16 cellular contexts compared by ENCODE assay signal in the genomic region with DNA sequence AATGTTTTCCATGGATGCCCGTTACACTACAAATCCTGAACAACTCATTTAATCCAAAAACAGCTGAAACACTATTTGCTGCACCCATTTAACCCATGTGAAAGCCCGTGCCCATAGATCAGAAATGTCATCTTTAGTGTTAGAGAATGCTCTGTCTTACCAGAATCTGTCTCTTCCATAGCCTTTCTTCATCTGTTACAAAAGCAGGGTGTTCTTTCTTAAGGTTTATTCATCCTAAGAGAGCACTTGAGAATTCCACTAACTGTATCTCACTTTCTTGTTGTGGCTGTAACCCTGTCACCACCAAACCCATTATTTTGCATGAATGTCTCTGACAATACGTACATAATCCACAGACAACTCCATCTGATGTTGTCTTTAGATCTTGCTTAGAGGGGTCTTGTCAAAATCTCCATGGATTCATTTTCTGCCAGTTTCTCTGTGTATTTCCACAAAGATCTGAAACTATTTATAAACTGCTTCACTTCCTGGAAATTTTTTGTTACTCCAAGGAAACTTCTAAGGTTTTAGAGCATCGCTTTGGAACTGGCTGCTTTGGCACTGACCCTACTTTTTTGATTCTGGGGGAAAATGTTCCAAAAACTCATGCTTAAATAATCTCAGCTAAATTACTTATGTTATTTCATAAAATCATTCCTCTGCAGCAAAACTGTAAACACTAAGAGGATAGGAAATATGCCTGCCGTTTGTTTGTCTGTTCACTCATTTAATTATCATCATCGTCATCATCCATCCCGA.
DNase-seq lines count a peak whose midpoint lies in the region; ATAC-seq, FAIRE-seq and TF ChIP-seq lines count a peak whose summit lies in the region.
"Had no signal": no experiment of that assay in that cellular context is flagged by ENCODE, and none has a peak within 500 bp of the region (broad histone marks: within the 10 kb centered on the region; RNA-seq: fewer than 3 reads in every experiment).

No MANE protein-coding gene starts in this region.

- H3K4me3 ChIP-seq in SJSA1 (no peak overlapping the region), endothelial cell of umbilical vein (replicated peaks in 1 of 3; ENCODE audit: insufficient read depth in 1 of 3, low read depth in 1 of 3, low read length in 3 of 3) (no peak overlapping the region), testis (no peak overlapping the region)

- H3K27me3 ChIP-seq in SJSA1 (replicated peaks) (no peaks in the 10 kb centered on the region), endothelial cell of umbilical vein (ENCODE audit: control insufficient read depth in 2 of 2, insufficient read depth in 2 of 2, low read length in 2 of 2) (no peaks in the 10 kb centered on the region), testis (no peaks in the 10 kb centered on the region)

- dilution Hi-C loops in endothelial cell of umbilical vein (cut with MboI; ENCODE audit: extremely low pct_ligation_motif_present, low sequenced_read_pairs), result no loop called here

- H3K4me3 Mint-ChIP-seq in nephron progenitor cell, result no peak overlapping the region
- H3K4me3 Mint-ChIP-seq: activated CD4-positive, alpha-beta memory T cell treated with anti-CD3 and anti-CD28 coated beads for 36 hours; B cell; immature natural killer cell had no signal

- 32 to 40% methylated on average over 7 of the region's 7 CpGs for WGBS in testis, 2 donors

- no peak overlapping the region for H3K4me2 ChIP-seq in endothelial cell of umbilical vein (ENCODE audit: insufficient read depth, low read length)
- H3K4me2 ChIP-seq: KMS-11 had no signal

- H2AFZ ChIP-seq in endothelial cell of umbilical vein (ENCODE audit: low read depth, low read length), result no peak overlapping the region

- peak overlapping the region; percentile 27 for H3K27ac Mint-ChIP-seq in nephron progenitor cell
- H3K27ac Mint-ChIP-seq: activated CD4-positive, alpha-beta memory T cell treated with anti-CD3 and anti-CD28 coated beads for 36 hours; B cell; immature natural killer cell had no signal

- H3K27me3 Mint-ChIP-seq in nephron progenitor cell (ENCODE audit: low read depth, poor library complexity), result no peaks in the 10 kb centered on the region

- BruUV-seq in endothelial cell of umbilical vein (replicated peaks; lab: Mats Ljungman, UMichigan), result no TSS peak

- peaks cover 4% of the 10 kb centered on the region for H3K36me3 Mint-ChIP-seq in nephron progenitor cell (ENCODE audit: low read depth)
- H3K36me3 Mint-ChIP-seq: activated CD4-positive, alpha-beta memory T cell treated with anti-CD3 and anti-CD28 coated beads for 36 hours; immature natural killer cell had no signal

- CTCF ChIA-PET in endothelial cell of umbilical vein (lab: Charles Lee), result interaction anchor here (1.1 to 1.6 kb wide), 2 partner anchors 9 to 220 kb away, joined by 3 read pairs; no protein-coding TSS in a partner anchor

- no peaks in the 10 kb centered on the region for H3K9me3 ChIP-seq in SJSA1 (replicated peaks)
- H3K9me3 ChIP-seq in endothelial cell of umbilical vein (replicated peaks; ENCODE audit: control insufficient read depth, insufficient read depth, low read length), result no peaks in the 10 kb centered on the region
- no peaks in the 10 kb centered on the region for H3K9me3 ChIP-seq in testis

- no peaks in the 10 kb centered on the region for H3K36me3 ChIP-seq in SJSA1
- no peaks in the 10 kb centered on the region for H3K36me3 ChIP-seq in endothelial cell of umbilical vein (ENCODE audit: control insufficient read depth in 2 of 2, extremely low read depth in 1 of 2, insufficient read depth in 2 of 2, low read length in 2 of 2)
- H3K36me3 ChIP-seq in testis (ENCODE audit: low read depth, missing control alignments), result no peaks in the 10 kb centered on the region

- peaks cover 5% of the 10 kb centered on the region for H3K9me3 Mint-ChIP-seq in nephron progenitor cell
- H3K9me3 Mint-ChIP-seq: activated CD4-positive, alpha-beta memory T cell treated with anti-CD3 and anti-CD28 coated beads for 36 hours; immature natural killer cell had no signal

- no peak overlapping the region for H3K9ac ChIP-seq in endothelial cell of umbilical vein (replicated peaks; ENCODE audit: extremely low read depth, insufficient read depth, low read length)
- H3K9ac ChIP-seq: KMS-11 had no signal

- H3K79me2 ChIP-seq in endothelial cell of umbilical vein (ENCODE audit: control insufficient read depth, insufficient read depth, low read length), result no peaks in the 10 kb centered on the region

- no peak for FAIRE-seq in endothelial cell of umbilical vein (lab: Jason Lieb, UNC)

- DNase-seq in SJSA1 (ENCODE audit: low read depth in 1 of 2, low spot score in 2 of 2) (no peak), endothelial cell of umbilical vein (ENCODE audit: low read depth, low spot score) (peak; percentile 3), nephron progenitor cell (no peak), testis (no peak), germinal center (ENCODE audit: low spot score) (no peak), EL (no peak)
- DNase-seq: activated CD4-positive, alpha-beta memory T cell treated with anti-CD3 and anti-CD28 coated beads for 36 hours; activated effector memory CD4-positive, alpha-beta T cell treated with anti-CD3 and anti-CD28 coated beads, Interleukin-2, amount 50 U/mL, for 16 hours; DMS79; immature natural killer cell; NCI-H1694; NCI-H526 treated with DMSO at 0.1 percent for 48 hours had no signal

- TF ChIP-seq POLR2A in endothelial cell of umbilical vein (IDR thresholded peaks at IDR 0.05; ENCODE audit: low read depth, low read length) (no peak), testis (IDR thresholded peaks at IDR 0.05) (no peak)

- H3K9me1 ChIP-seq in endothelial cell of umbilical vein (replicated peaks; ENCODE audit: control insufficient read depth, extremely low read depth, insufficient read depth, low read length), result no peaks in the 10 kb centered on the region

- POLR2A ChIA-PET in endothelial cell of umbilical vein (lab: Charles Lee), result no interaction called here

- H3K4me1 ChIP-seq in SJSA1 (replicated peaks) (peaks cover 46% of the 10 kb centered on the region), endothelial cell of umbilical vein (ENCODE audit: control insufficient read depth, extremely low read depth, insufficient read depth, low read length) (peaks cover 22% of the 10 kb centered on the region), testis (peaks cover 45% of the 10 kb centered on the region)

- intact Hi-C loops in endothelial cell of umbilical vein (cut with micrococcal nuclease) (no loop called here), testis (cut with DNase I; ENCODE audit: low total_unique reads) (no loop called here)

- H3K4me1 Mint-ChIP-seq in nephron progenitor cell, result peaks cover 54% of the 10 kb centered on the region
- H3K4me1 Mint-ChIP-seq: B cell, immature natural killer cell had no signal

- H3K27ac ChIP-seq in SJSA1 (peak overlapping the region; percentile 19; the same call in 1 of the 2 replicates), endothelial cell of umbilical vein (ENCODE audit: insufficient read depth, low read depth, low read length) (no peak overlapping the region), testis (peak overlapping the region; percentile 81 to 92)
- H3K27ac ChIP-seq: KMS-11 had no signal

- no peak for TF ChIP-seq CTCF in endothelial cell of umbilical vein (IDR thresholded peaks at IDR 0.05; ENCODE audit: extremely low read depth in 1 of 2, insufficient read depth in 1 of 2, low read depth in 1 of 2, low read length in 2 of 2)
- no peak for TF ChIP-seq CTCF in nephron progenitor cell (IDR thresholded peaks at IDR 0.05)
- no peak for TF ChIP-seq CTCF in testis (IDR thresholded peaks at IDR 0.05)

- no peaks in the 10 kb centered on the region for H4K20me1 ChIP-seq in endothelial cell of umbilical vein (replicated peaks; ENCODE audit: control insufficient read depth, extremely low read depth, insufficient read depth, low read length)

- ATAC-seq in HG03565 (IDR thresholded peaks at IDR 0.05; ENCODE audit: unreplicated experiment) (no peak), HG02798 (IDR thresholded peaks at IDR 0.05; ENCODE audit: poor library complexity, unreplicated experiment) (no peak)

TF ChIP-seq in endothelial cell of umbilical vein, 7 proteins besides CTCF, POLR2A, EP300 and RAD21:
- TF ChIP-seq POLR2AphosphoS5 (IDR thresholded peaks at IDR 0.05; ENCODE audit: insufficient read depth, low read depth, low read length), result no peak
- no peak for TF ChIP-seq JUN (IDR thresholded peaks at IDR 0.05; ENCODE audit: borderline replicate concordance, insufficient read depth, insufficient read length, low read depth)
- TF ChIP-seq GATA2 (IDR thresholded peaks at IDR 0.05; ENCODE audit: insufficient read depth, insufficient read length, low read depth, low read length), result no peak
- TF ChIP-seq EZH2 (IDR thresholded peaks at IDR 0.05; ENCODE audit: borderline replicate concordance, low read depth, low read length, severe bottlenecking), result no peak
- no peak for TF ChIP-seq MYC (IDR thresholded peaks at IDR 0.05; ENCODE audit: low read depth, low read length)
- TF ChIP-seq MAX (IDR thresholded peaks at IDR 0.05; ENCODE audit: insufficient read depth, insufficient read length), result no peak
- TF ChIP-seq FOS (IDR thresholded peaks at IDR 0.05; ENCODE audit: borderline replicate concordance, insufficient read depth, low read length), result no peak
